Comparison of ENCODE assay signal across 25 cellular contexts in the genomic region with DNA sequence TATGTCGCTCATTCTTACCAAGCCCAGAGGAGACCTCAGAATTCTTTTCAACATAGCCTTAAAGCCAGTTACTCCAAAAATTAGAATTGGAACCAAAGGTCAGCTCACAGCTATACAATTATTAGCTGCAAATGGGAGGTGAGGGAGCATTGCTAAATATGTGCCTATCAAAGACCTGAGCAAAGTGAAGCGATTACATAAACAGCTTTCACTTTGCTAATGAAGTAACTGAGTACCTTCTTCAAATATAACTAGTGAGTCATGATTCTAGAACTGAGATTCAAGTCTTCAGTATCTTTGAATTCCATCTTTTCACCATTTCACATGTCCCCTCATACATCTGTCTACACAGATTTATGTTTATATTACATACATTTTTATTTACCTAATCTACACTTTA.
"Had no signal": no experiment of that assay in that cellular context is flagged by ENCODE, and none has a peak within 500 bp of the region (broad histone marks: within the 10 kb centered on the region; RNA-seq: fewer than 3 reads in every experiment).

No MANE protein-coding gene starts in this region.

- H3K4me1 Mint-ChIP-seq: immature natural killer cell; naive thymus-derived CD4-positive, alpha-beta T cell; stimulated activated naive CD8-positive, alpha-beta T cell treated with anti-CD3 and anti-CD28 coated beads, Interleukin-15, amount 100 ng/mL, for 72 hours had no signal

- H3K4me3 ChIP-seq: dorsolateral prefrontal cortex, esophagus squamous epithelium, gastroesophageal sphincter, psoas muscle, right lobe of liver, spleen, testis, tibial nerve, upper lobe of right lung, vagina had no signal

- H3K9me3 Mint-ChIP-seq: naive thymus-derived CD4-positive, alpha-beta T cell; nephron progenitor cell; stimulated activated naive B cell treated with anti-CD40 and anti-IgM and Interleukin-4, amounts not matched to agents 10 μg/mL and 1 μg/mL and 100 μg/mL, for 72 hours; stimulated activated naive CD8-positive, alpha-beta T cell treated with anti-CD3 and anti-CD28 coated beads, Interleukin-15, amount 100 ng/mL, for 72 hours had no signal

- FAIRE-seq: endometrium had no signal

- H3K27ac Mint-ChIP-seq: immature natural killer cell; naive thymus-derived CD4-positive, alpha-beta T cell; nephron progenitor cell; stimulated activated naive B cell treated with anti-CD40 and anti-IgM and Interleukin-4, amounts not matched to agents 10 μg/mL and 1 μg/mL and 100 μg/mL, for 72 hours; stimulated activated naive CD8-positive, alpha-beta T cell treated with anti-CD3 and anti-CD28 coated beads, Interleukin-15, amount 100 ng/mL, for 72 hours had no signal

- H3K36me3 ChIP-seq: esophagus squamous epithelium, gastroesophageal sphincter, right lobe of liver, spleen, tibial nerve, upper lobe of right lung, vagina had no signal

- H3K27me3 ChIP-seq: dorsolateral prefrontal cortex, esophagus squamous epithelium, gastroesophageal sphincter, right lobe of liver, spleen, testis, tibial nerve, upper lobe of right lung, vagina had no signal

- DNase-seq: cortex of kidney; dorsolateral prefrontal cortex; effector CD8-positive, alpha-beta T cell; esophagus squamous epithelium; foreskin fibroblast; glutamatergic neuron; immature natural killer cell; mammary epithelial cell; naive thymus-derived CD4-positive, alpha-beta T cell; nephron progenitor cell; psoas muscle; retina; right lobe of liver; spleen; stimulated activated CD4-positive, alpha-beta T cell treated with anti-CD3 and anti-CD28 coated beads, Interleukin-15, amount 100 ng/mL, for 24 hours; stimulated activated CD4-positive, alpha-beta T cell treated with anti-CD3 and anti-CD28 coated beads, Interleukin-1b, Interleukin-23, amount 100 ng/mL, for 48 hours; stimulated activated CD4-positive, alpha-beta T cell treated with anti-CD3 and anti-CD28 coated beads, Interleukin-4, amount 100 ng/mL, for 24 hours; stimulated activated naive B cell treated with anti-CD40 and anti-IgM and Interleukin-4, amounts not matched to agents 10 μg/mL and 1 μg/mL and 100 μg/mL, for 72 hours; stimulated activated naive CD8-positive, alpha-beta T cell treated with anti-CD3 and anti-CD28 coated beads, Interleukin-15, amount 100 ng/mL, for 72 hours; testis; upper lobe of right lung had no signal

- H3K36me3 Mint-ChIP-seq: immature natural killer cell; naive thymus-derived CD4-positive, alpha-beta T cell; stimulated activated naive B cell treated with anti-CD40 and anti-IgM and Interleukin-4, amounts not matched to agents 10 μg/mL and 1 μg/mL and 100 μg/mL, for 72 hours had no signal

- ATAC-seq: gastroesophageal sphincter; naive thymus-derived CD4-positive, alpha-beta T cell; psoas muscle; stimulated activated naive B cell treated with anti-CD40 and anti-IgM and Interleukin-4, amounts not matched to agents 10 μg/mL and 1 μg/mL and 100 μg/mL, for 72 hours; stimulated activated naive CD8-positive, alpha-beta T cell treated with anti-CD3 and anti-CD28 coated beads, Interleukin-15, amount 100 ng/mL, for 72 hours; upper lobe of right lung had no signal

- H3K27me3 Mint-ChIP-seq: naive thymus-derived CD4-positive, alpha-beta T cell; stimulated activated naive B cell treated with anti-CD40 and anti-IgM and Interleukin-4, amounts not matched to agents 10 μg/mL and 1 μg/mL and 100 μg/mL, for 72 hours; stimulated activated naive CD8-positive, alpha-beta T cell treated with anti-CD3 and anti-CD28 coated beads, Interleukin-15, amount 100 ng/mL, for 72 hours had no signal

- H3K4me3 Mint-ChIP-seq: immature natural killer cell; naive thymus-derived CD4-positive, alpha-beta T cell; nephron progenitor cell; stimulated activated naive B cell treated with anti-CD40 and anti-IgM and Interleukin-4, amounts not matched to agents 10 μg/mL and 1 μg/mL and 100 μg/mL, for 72 hours; stimulated activated naive CD8-positive, alpha-beta T cell treated with anti-CD3 and anti-CD28 coated beads, Interleukin-15, amount 100 ng/mL, for 72 hours had no signal
